ENCODE assay signal across 1 cellular context in the genomic region with DNA sequence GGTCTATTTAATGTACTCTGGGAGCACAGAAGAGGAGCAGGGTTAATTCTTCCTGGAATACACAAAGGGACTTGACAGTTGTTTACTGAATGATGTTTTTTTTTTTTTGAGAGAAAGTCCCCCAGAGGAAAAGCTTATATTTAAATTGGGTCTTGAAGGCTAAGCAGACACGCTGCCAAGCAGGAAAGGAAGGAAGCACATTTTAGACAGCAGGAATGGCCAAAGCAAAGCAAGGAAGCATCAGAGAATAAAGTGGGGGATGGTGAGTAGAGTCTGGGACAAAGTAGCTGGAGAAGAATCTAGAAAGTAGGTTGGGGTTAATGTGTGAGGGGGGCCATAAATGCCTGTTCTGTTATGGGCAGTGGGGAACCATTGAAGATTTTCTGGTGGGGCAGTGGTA.
TF ChIP-seq lines count a peak whose summit lies in the region.

No MANE protein-coding gene starts in this region.

TF ChIP-seq in HepG2, 621 proteins besides CTCF, POLR2A, EP300 and RAD21:
- TF ChIP-seq ZNF276 (CRISPR knock-in tag; IDR thresholded peaks at IDR 0.05; ENCODE audit: low read depth) (no peak), ZNF10 (CRISPR knock-in tag; IDR thresholded peaks at IDR 0.05; ENCODE audit: borderline replicate concordance, low read depth) (no peak), ZFP36L1 (CRISPR knock-in tag; IDR thresholded peaks at IDR 0.05) (no peak), SP5 (CRISPR knock-in tag; IDR thresholded peaks at IDR 0.05; ENCODE audit: borderline replicate concordance, low read depth) (no peak), SMAD3 (CRISPR knock-in tag; IDR thresholded peaks at IDR 0.05) (no peak), REPIN1 (CRISPR knock-in tag; IDR thresholded peaks at IDR 0.05; ENCODE audit: borderline replicate concordance, low read depth) (no peak), JUNB (CRISPR knock-in tag; IDR thresholded peaks at IDR 0.05; ENCODE audit: borderline replicate concordance) (no peak), ZNF75D (CRISPR knock-in tag; IDR thresholded peaks at IDR 0.05; ENCODE audit: borderline replicate concordance) (no peak), DNMT1 (CRISPR knock-in tag; IDR thresholded peaks at IDR 0.05) (no peak), SKI (IDR thresholded peaks at IDR 0.05; ENCODE audit: partially characterized antibody) (no peak), ZNF33B (CRISPR knock-in tag; IDR thresholded peaks at IDR 0.05) (no peak), MAFG (CRISPR knock-in tag; IDR thresholded peaks at IDR 0.05) (no peak), PTBP1 (IDR thresholded peaks at IDR 0.05; ENCODE audit: low read depth, low read length, poor library complexity, severe bottlenecking) (no peak)
- TF ChIP-seq, protein P1, sequence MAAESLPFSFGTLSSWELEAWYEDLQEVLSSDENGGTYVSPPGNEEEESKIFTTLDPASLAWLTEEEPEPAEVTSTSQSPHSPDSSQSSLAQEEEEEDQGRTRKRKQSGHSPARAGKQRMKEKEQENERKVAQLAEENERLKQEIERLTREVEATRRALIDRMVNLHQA (CRISPR knock-in tag; IDR thresholded peaks at IDR 0.05): no peak
- TF ChIP-seq, protein P2, sequence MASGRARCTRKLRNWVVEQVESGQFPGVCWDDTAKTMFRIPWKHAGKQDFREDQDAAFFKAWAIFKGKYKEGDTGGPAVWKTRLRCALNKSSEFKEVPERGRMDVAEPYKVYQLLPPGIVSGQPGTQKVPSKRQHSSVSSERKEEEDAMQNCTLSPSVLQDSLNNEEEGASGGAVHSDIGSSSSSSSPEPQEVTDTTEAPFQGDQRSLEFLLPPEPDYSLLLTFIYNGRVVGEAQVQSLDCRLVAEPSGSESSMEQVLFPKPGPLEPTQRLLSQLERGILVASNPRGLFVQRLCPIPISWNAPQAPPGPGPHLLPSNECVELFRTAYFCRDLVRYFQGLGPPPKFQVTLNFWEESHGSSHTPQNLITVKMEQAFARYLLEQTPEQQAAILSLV (CRISPR knock-in tag; IDR thresholded peaks at IDR 0.05; ENCODE audit: borderline replicate concordance): no peak
- TF ChIP-seq, protein P3, sequence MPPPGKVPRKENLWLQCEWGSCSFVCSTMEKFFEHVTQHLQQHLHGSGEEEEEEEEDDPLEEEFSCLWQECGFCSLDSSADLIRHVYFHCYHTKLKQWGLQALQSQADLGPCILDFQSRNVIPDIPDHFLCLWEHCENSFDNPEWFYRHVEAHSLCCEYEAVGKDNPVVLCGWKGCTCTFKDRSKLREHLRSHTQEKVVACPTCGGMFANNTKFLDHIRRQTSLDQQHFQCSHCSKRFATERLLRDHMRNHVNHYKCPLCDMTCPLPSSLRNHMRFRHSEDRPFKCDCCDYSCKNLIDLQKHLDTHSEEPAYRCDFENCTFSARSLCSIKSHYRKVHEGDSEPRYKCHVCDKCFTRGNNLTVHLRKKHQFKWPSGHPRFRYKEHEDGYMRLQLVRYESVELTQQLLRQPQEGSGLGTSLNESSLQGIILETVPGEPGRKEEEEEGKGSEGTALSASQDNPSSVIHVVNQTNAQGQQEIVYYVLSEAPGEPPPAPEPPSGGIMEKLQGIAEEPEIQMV (CRISPR knock-in tag; IDR thresholded peaks at IDR 0.05; ENCODE audit: low read depth): no peak
TF ChIP-seq in HepG2: peak in this region for 0.
